8 cellular contexts compared by ENCODE assay signal in the genomic region with DNA sequence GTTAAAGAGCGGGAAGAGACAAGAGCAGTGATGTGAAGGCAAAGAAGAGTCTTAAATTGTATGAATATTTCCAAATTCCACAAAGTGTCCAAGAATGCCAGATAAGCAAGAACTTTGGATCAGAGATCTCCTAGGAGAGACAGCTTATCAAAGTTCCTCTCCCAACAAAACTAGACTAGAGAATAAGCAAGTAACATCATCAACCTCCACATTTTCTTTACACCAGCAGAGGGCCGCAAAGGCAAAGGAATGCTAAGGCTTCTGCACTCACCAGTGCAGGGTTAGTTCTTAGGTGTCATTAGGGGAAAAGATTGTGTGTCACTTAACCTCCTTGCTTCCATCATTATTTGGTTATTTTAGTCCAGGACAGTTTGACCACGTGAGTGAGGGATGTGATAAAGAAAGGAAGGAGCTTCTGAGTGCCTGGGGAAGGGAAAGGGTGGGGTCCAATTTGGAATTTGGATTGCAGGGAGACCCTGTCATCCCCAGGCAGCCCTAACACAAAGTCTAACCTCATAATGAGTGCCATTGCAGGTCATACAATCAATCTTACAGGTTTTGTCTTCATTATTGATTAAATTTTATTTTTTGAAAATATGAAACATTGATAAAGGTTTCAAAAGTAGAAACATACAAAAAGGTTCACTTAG. TPM values are rescaled to one million over a fixed set of nuclear protein-coding genes. Genes with fewer than 3 reads are reported as not detected.
DNase-seq lines count a peak whose midpoint lies in the region; ATAC-seq, FAIRE-seq and TF ChIP-seq lines count a peak whose summit lies in the region.

No MANE protein-coding gene starts in this region.

- intact Hi-C loops in MCF 10A (cut with micrococcal nuclease): loop anchor here (1.0 to 2.0 kb wide), 2 partner anchors 154 to 425 kb away; no protein-coding TSS in a partner anchor

- DNase-seq in NCI-H187 (lab: John Stamatoyannopoulos, UW) (peak; percentile 4 to 17), NCI-H187 treated with DMSO at 0.1 percent for 48 hours (lab: John Stamatoyannopoulos, UW) (no peak), NCI-H2029 (lab: John Stamatoyannopoulos, UW) (peak; percentile 59), UCSD-AML1 (lab: John Stamatoyannopoulos, UW; ENCODE audit: unreplicated experiment) (peak; percentile 38), MCF 10A (ENCODE audit: unreplicated experiment) (peak; percentile 80)
- peak; percentile 52 for DNase-seq in stimulated activated CD4-positive, alpha-beta T cell treated with anti-CD3 and anti-CD28 coated beads, Interleukin-1b, Interleukin-23, amount 100 ng/mL, for 48 hours

- peak; percentile 84 for ATAC-seq in HG02642 (IDR thresholded peaks at IDR 0.05; ENCODE audit: poor library complexity, unreplicated experiment)

- peak; percentile 78 for TF ChIP-seq CTCF in MCF 10A (IDR thresholded peaks at IDR 0.05; ENCODE audit: unreplicated experiment)

- CTCF ChIA-PET in MCF 10A (lab: Yijun Ruan, JAX): interaction anchor here (0.6 to 3.5 kb wide), 23 partner anchors 8 to 430 kb away, joined by 3 to 19 read pairs (median 4); no protein-coding TSS in a partner anchor

- no peaks in the 10 kb centered on the region for H3K9me3 Mint-ChIP-seq in MCF 10A (ENCODE audit: unreplicated experiment)

- H3K4me3 Mint-ChIP-seq in MCF 10A (ENCODE audit: unreplicated experiment): no peak overlapping the region

- no TSS peak for BruUV-seq in MCF 10A (replicated peaks; lab: Mats Ljungman, UMichigan)

- no peaks in the 10 kb centered on the region for H3K36me3 Mint-ChIP-seq in MCF 10A (ENCODE audit: insufficient read depth, unreplicated experiment)

- peaks cover 7% of the 10 kb centered on the region for H3K4me1 Mint-ChIP-seq in MCF 10A (ENCODE audit: insufficient read depth, unreplicated experiment)

- no peak overlapping the region for H3K27ac Mint-ChIP-seq in MCF 10A (ENCODE audit: low read depth, unreplicated experiment)

- H3K27me3 Mint-ChIP-seq in MCF 10A (ENCODE audit: insufficient read depth, unreplicated experiment): no peaks in the 10 kb centered on the region

- FAIRE-seq in islet of Langerhans (lab: Jason Lieb, UNC): peak; percentile 71

- POLR2A ChIA-PET in MCF 10A (lab: Yijun Ruan, JAX): no interaction called here

RNA-seq across cellular contexts. Expression of a gene that starts 7.5 kb away (rescaled TPM):
- 27.2 and 32.2 TPM in 2 replicates for total RNA-seq in MCF 10A (2022)
